In the genomic region with DNA sequence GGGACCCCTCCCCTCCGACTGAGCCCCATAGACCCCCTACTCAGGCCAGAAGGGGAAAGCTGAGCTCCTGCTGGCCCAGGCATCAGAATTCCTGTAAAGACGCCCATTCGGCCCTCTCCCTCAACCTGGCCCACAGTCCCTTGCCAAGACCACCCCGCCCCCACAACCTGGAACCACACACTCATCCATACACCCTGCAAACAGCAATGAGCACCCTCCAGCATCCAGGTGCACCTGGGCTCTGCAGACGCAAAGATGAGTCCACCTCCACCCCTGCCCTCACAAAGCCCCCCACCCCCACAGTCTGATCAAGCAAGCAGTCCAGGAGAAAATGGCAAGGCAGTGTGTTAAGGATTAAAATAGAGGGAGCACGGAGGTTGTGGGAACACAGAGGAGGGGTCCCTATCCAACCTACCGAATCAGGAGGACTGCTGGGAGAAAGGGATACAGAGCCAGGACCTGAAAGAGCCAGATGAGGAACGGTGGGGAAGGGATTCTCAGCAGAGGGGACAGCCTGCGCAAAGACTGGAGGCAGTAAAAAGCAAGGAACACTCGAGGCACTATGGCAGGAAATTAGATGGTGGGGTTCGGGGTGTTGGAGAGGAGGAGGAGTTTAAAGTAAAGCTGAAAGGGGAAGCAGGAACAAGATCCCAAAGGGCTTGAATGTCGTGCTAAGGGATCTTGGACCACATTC, we compare ENCODE assay signal across 8 cellular contexts.
DNase-seq lines count a peak whose midpoint lies in the region; ATAC-seq and TF ChIP-seq lines count a peak whose summit lies in the region.

No MANE protein-coding gene starts in this region.

- CTCF ChIA-PET in activated B cell treated with CpG ODN at 0.5 μM for 24 hours (lab: Charles Lee), result no interaction called here

- H3K9me3 ChIP-seq in iPS-18c (ENCODE audit: control insufficient read depth, insufficient read depth, low read length) (no peaks in the 10 kb centered on the region), suprapubic skin (no peaks in the 10 kb centered on the region)

- H3K27ac Mint-ChIP-seq in activated B cell treated with CpG ODN at 0.5 μM for 24 hours, result no peak overlapping the region

- H3K9me3 Mint-ChIP-seq in activated B cell treated with CpG ODN at 0.5 μM for 24 hours, result no peaks in the 10 kb centered on the region

- H3K36me3 ChIP-seq in suprapubic skin, result no peaks in the 10 kb centered on the region

- H3K27me3 Mint-ChIP-seq in activated B cell treated with CpG ODN at 0.5 μM for 24 hours, result peaks cover 63% of the 10 kb centered on the region

- no peaks in the 10 kb centered on the region for H3K36me3 Mint-ChIP-seq in activated B cell treated with CpG ODN at 0.5 μM for 24 hours (ENCODE audit: low read depth)

- peak overlapping the region; percentile 55 for H3K4me3 ChIP-seq in iPS-18c (ENCODE audit: insufficient read depth, low read depth, low read length)
- peak overlapping the region; percentile 45 for H3K4me3 ChIP-seq in suprapubic skin

- intact Hi-C loops in activated B cell treated with CpG ODN at 0.5 μM for 24 hours (cut with micrococcal nuclease), result no loop called here

- no peak for TF ChIP-seq EP300 in suprapubic skin (IDR thresholded peaks at IDR 0.05)

- peaks cover 31% of the 10 kb centered on the region for H3K4me1 ChIP-seq in suprapubic skin

- ATAC-seq in activated B cell treated with CpG ODN at 0.5 μM for 24 hours (ENCODE audit: low read depth), result no peak
- ATAC-seq in GM21529 (IDR thresholded peaks at IDR 0.05; ENCODE audit: unreplicated experiment), result no peak
- no peak for ATAC-seq in HG02973 (IDR thresholded peaks at IDR 0.05; ENCODE audit: unreplicated experiment)

- no peak for TF ChIP-seq POLR2A in suprapubic skin (IDR thresholded peaks at IDR 0.05)

- TF ChIP-seq CTCF in activated B cell treated with CpG ODN at 0.5 μM for 24 hours (IDR thresholded peaks at IDR 0.05) (no peak), suprapubic skin (IDR thresholded peaks at IDR 0.05) (no peak)

- no peak overlapping the region for H3K27ac ChIP-seq in suprapubic skin

- 15% methylated on average over 12 of the region's 12 CpGs for WGBS in suprapubic skin

- H3K27me3 ChIP-seq in suprapubic skin, result peaks cover 14% of the 10 kb centered on the region

- peaks cover 19% of the 10 kb centered on the region for H3K4me1 Mint-ChIP-seq in activated B cell treated with CpG ODN at 0.5 μM for 24 hours

- peak; percentile 49 for DNase-seq in NCI-H748 (lab: John Stamatoyannopoulos, UW; ENCODE audit: unreplicated experiment)
- no peak for DNase-seq in NCI-H748 treated with DMSO at 0.1 percent for 48 hours (lab: John Stamatoyannopoulos, UW)
- no peak for DNase-seq in activated B cell treated with CpG ODN at 0.5 μM for 24 hours
- no peak for DNase-seq in suprapubic skin (ENCODE audit: low spot score in 2 of 2)
- DNase-seq in NCI-H2081 (lab: John Stamatoyannopoulos, UW), result no peak

- H3K4me3 Mint-ChIP-seq in activated B cell treated with CpG ODN at 0.5 μM for 24 hours, result peak overlapping the region; percentile 78

- POLR2A ChIA-PET in activated B cell treated with CpG ODN at 0.5 μM for 24 hours (lab: Charles Lee), result interaction anchor here (1.2 kb wide), 1 partner anchor 11 kb away, joined by 4 read pairs; no protein-coding TSS in a partner anchor
